23 cellular contexts compared by ENCODE assay signal in genomic region chr20:48813930-48814546, GRCh38.
"Had no signal": no experiment of that assay in that cellular context is flagged by ENCODE, and none has a peak within 500 bp of the region (broad histone marks: within the 10 kb centered on the region; RNA-seq: fewer than 3 reads in every experiment).

No MANE protein-coding gene starts in this region.

- DNase-seq: activated B cell treated with CpG ODN at 0.5 μM for 24 hours; activated CD4-positive, alpha-beta T cell treated with anti-CD3 and anti-CD28 coated beads for 36 hours; activated CD4-positive, alpha-beta T cell treated with anti-CD3 and anti-CD28 coated beads, Interleukin-2, amount 50 U/mL, for 4 hours; activated CD8-positive, alpha-beta memory T cell treated with anti-CD3 and anti-CD28 coated beads, Interleukin-2, amount 50 U/mL, for 48 hours; activated naive CD4-positive, alpha-beta T cell treated with anti-CD3 and anti-CD28 coated beads for 36 hours; activated naive CD8-positive, alpha-beta T cell treated with anti-CD3 and anti-CD28 coated beads, Interleukin-2, amount 10 ng/mL, durations not matched to agents 7 days and 5 days; activated T-cell treated with anti-CD3 and anti-CD28 coated beads, Interleukin-2, amount 50 U/mL, for 4 hours; amniotic stem cell; cerebellar nuclear complex; effector CD4-positive, alpha-beta T cell; erythroblast; foreskin fibroblast; heart right ventricle; small intestine; stimulated activated naive B cell treated with anti-CD40 and anti-IgM and Interleukin-4, amounts not matched to agents 10 μg/mL and 1 μg/mL and 100 μg/mL, for 72 hours; T1000; upper lobe of left lung had no signal

- H3K27me3 Mint-ChIP-seq: activated B cell treated with CpG ODN at 0.5 μM for 24 hours; activated CD4-positive, alpha-beta T cell treated with anti-CD3 and anti-CD28 coated beads for 36 hours; activated naive CD8-positive, alpha-beta T cell treated with anti-CD3 and anti-CD28 coated beads, Interleukin-2, amount 10 ng/mL, durations not matched to agents 7 days and 5 days; naive thymus-derived CD4-positive, alpha-beta T cell; stimulated activated naive B cell treated with anti-CD40 and anti-IgM and Interleukin-4, amounts not matched to agents 10 μg/mL and 1 μg/mL and 100 μg/mL, for 72 hours had no signal

- H3K9me3 ChIP-seq: thoracic aorta, upper lobe of left lung had no signal

- H3K9me3 Mint-ChIP-seq: activated B cell treated with CpG ODN at 0.5 μM for 24 hours; activated naive CD4-positive, alpha-beta T cell treated with anti-CD3 and anti-CD28 coated beads for 36 hours; activated T-cell treated with anti-CD3 and anti-CD28 coated beads, Interleukin-2, amount 50 U/mL, for 4 hours; activated T-helper 2 cell treated with anti-CD3 and anti-CD28 coated beads, Interferon-gamma antibody, Interleukin-2, Interleukin-4, amounts not matched to agents 10 μg/mL and 5 μg/mL and 100 μg/mL, durations not matched to agents 14 hours and 24 hours and 36 hours; naive thymus-derived CD4-positive, alpha-beta T cell; neural progenitor cell; T-helper 1 cell treated with Interleukin-12 subunit alpha and Interleukin-12 subunit beta and Interleukin-4 antibody, amounts not matched to agents 30 μg/mL and 1 μg/mL, for 36 hours had no signal

- H3K27me3 ChIP-seq: heart right ventricle, upper lobe of left lung had no signal

- H3K27ac Mint-ChIP-seq: activated naive CD4-positive, alpha-beta T cell treated with anti-CD3 and anti-CD28 coated beads for 36 hours; activated naive CD8-positive, alpha-beta T cell treated with anti-CD3 and anti-CD28 coated beads, Interleukin-2, amount 10 ng/mL, durations not matched to agents 7 days and 5 days; activated T-helper 2 cell treated with anti-CD3 and anti-CD28 coated beads, Interferon-gamma antibody, Interleukin-2, Interleukin-4, amounts not matched to agents 10 μg/mL and 5 μg/mL and 100 μg/mL, durations not matched to agents 14 hours and 24 hours and 36 hours; neural progenitor cell; stimulated activated naive B cell treated with anti-CD40 and anti-IgM and Interleukin-4, amounts not matched to agents 10 μg/mL and 1 μg/mL and 100 μg/mL, for 72 hours; T-helper 1 cell treated with Interleukin-12 subunit alpha and Interleukin-12 subunit beta and Interleukin-4 antibody, amounts not matched to agents 30 μg/mL and 1 μg/mL, for 36 hours had no signal

- H3K27ac ChIP-seq: heart right ventricle, neural progenitor cell, thoracic aorta had no signal

- H3K36me3 ChIP-seq: neural progenitor cell, thoracic aorta had no signal

- H3K4me3 ChIP-seq: heart right ventricle, lung, neural progenitor cell, thoracic aorta, upper lobe of left lung had no signal

- H3K4me3 Mint-ChIP-seq: activated B cell treated with CpG ODN at 0.5 μM for 24 hours; activated CD4-positive, alpha-beta T cell treated with anti-CD3 and anti-CD28 coated beads for 36 hours; activated naive CD4-positive, alpha-beta T cell treated with anti-CD3 and anti-CD28 coated beads for 36 hours; activated naive CD8-positive, alpha-beta T cell treated with anti-CD3 and anti-CD28 coated beads, Interleukin-2, amount 10 ng/mL, durations not matched to agents 7 days and 5 days; activated T-cell treated with anti-CD3 and anti-CD28 coated beads, Interleukin-2, amount 50 U/mL, for 4 hours; naive thymus-derived CD4-positive, alpha-beta T cell; neural progenitor cell; stimulated activated naive B cell treated with anti-CD40 and anti-IgM and Interleukin-4, amounts not matched to agents 10 μg/mL and 1 μg/mL and 100 μg/mL, for 72 hours; T-helper 1 cell treated with Interleukin-12 subunit alpha and Interleukin-12 subunit beta and Interleukin-4 antibody, amounts not matched to agents 30 μg/mL and 1 μg/mL, for 36 hours had no signal
